27 cellular contexts compared by ENCODE assay signal in genomic region chr1:225840713-225841112, GRCh38. TPM values are rescaled to one million over a fixed set of nuclear protein-coding genes. Genes with fewer than 3 reads are reported as not detected.
"Had no signal": no experiment of that assay in that cellular context is flagged by ENCODE, and none has a peak within 500 bp of the region (broad histone marks: within the 10 kb centered on the region; RNA-seq: fewer than 3 reads in every experiment).

No MANE protein-coding gene starts in this region.

- DNase-seq: activated CD4-positive, alpha-beta T cell treated with anti-CD3 and anti-CD28 coated beads, Interleukin-2, amount 50 U/mL, for 48 hours; activated CD8-positive, alpha-beta memory T cell treated with anti-CD3 and anti-CD28 coated beads, Interleukin-2, amount 50 U/mL, for 48 hours; activated effector memory CD4-positive, alpha-beta T cell treated with anti-CD3 and anti-CD28 coated beads, Interleukin-2, amount 50 U/mL, for 16 hours; activated T-cell treated with anti-CD3 and anti-CD28 coated beads, Interleukin-2, amount 50 U/mL, for 48 hours; body of pancreas; effector CD4-positive, alpha-beta T cell; foreskin melanocyte; glutamatergic neuron; hippocampal formation; left ventricle myocardium superior; mammary epithelial cell; psoas muscle; stimulated activated CD4-positive, alpha-beta T cell treated with anti-CD3 and anti-CD28 coated beads, Interleukin-4, amount 100 ng/mL, for 1 hour; stimulated activated naive CD8-positive, alpha-beta T cell treated with anti-CD3 and anti-CD28 coated beads, Interleukin-15, Interleukin-2, amounts not matched to agents 100 U/mL and 50 U/mL, for 24 hours; T-helper 1 cell; T-helper 9 cell; tibial artery had no signal

- H3K36me3 ChIP-seq: cardiac muscle cell had no signal

- H3K4me1 ChIP-seq: psoas muscle had no signal

- H3K27ac Mint-ChIP-seq: mesothelial cell of epicardium, WTC11 had no signal

- H3K27me3 ChIP-seq: body of pancreas, cardiac muscle cell, pancreas, right atrium auricular region, spleen, tibial artery had no signal

- H3K9me3 ChIP-seq: body of pancreas, pancreas, psoas muscle, right atrium auricular region, spleen, tibial artery had no signal

- H3K4me3 Mint-ChIP-seq: mesothelial cell of epicardium, nephron, WTC11 had no signal

- ATAC-seq: body of pancreas; esophagus mucosa; left ventricle myocardium superior; pancreas; psoas muscle; stimulated activated naive CD8-positive, alpha-beta T cell treated with anti-CD3 and anti-CD28 coated beads, Interleukin-15, Interleukin-2, amounts not matched to agents 100 U/mL and 50 U/mL, for 24 hours; WTC11 had no signal

- H3K27ac ChIP-seq: body of pancreas, cardiac muscle cell, pancreas, psoas muscle, right atrium auricular region, spleen, tibial artery had no signal

- H3K9me3 Mint-ChIP-seq: mesothelial cell of epicardium, nephron, WTC11 had no signal

- H3K4me3 ChIP-seq: body of pancreas, cardiac muscle cell, pancreas, psoas muscle, right atrium auricular region, spleen, tibial artery had no signal

RNA-seq across cellular contexts. Expression of gene LEFTY1, which starts 48.2 kb away (rescaled TPM):
- total RNA-seq: activated CD8-positive, alpha-beta memory T cell treated with anti-CD3 and anti-CD28 coated beads for 36 hours; endothelial cell of umbilical vein; esophagus mucosa; left ventricle myocardium superior; mammary epithelial cell had no signal
